In the genomic region with DNA sequence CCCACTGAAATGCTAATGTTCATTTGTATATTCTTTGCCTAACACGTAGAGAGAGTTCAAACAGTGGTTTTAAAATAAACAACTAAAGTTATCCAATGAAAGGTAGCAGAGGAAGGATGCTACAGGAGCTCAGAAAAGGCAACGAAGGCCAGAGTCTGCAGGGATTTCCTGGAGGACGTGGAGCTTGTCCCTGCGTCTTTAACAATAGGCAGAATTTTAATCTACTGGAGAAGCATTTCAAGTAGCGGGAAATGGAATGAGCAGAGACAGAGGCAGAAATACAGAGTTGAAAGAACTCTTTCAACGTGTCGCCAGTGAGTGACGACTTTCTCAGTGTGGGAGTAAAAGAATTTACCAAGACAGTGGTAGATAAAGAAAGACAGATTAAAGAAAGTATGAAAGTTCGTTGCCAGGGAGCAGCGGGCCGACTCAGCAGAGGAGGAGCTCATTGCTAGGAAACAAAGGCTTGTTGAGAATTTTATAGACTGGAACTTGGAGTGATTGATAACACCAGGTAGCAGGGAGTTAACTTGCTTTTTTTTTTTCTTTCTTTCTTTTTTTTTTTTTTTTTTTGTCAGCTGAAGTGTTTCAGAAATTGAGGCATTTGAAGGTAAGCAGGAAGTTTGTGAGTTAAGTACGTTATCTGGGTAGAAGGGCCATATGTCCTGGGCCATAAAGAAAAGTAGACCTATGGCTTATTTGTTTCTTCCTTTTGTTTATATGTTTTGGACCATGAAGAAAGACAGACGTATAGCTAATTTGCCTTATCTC, we compare ENCODE assay signal across 1 cellular context.
TF ChIP-seq lines count a peak whose summit lies in the region.

No MANE protein-coding gene starts in this region.

TF ChIP-seq in GM23338, 12 proteins besides CTCF, POLR2A, EP300 and RAD21 (continued from another document):
- TF ChIP-seq, protein P1, sequence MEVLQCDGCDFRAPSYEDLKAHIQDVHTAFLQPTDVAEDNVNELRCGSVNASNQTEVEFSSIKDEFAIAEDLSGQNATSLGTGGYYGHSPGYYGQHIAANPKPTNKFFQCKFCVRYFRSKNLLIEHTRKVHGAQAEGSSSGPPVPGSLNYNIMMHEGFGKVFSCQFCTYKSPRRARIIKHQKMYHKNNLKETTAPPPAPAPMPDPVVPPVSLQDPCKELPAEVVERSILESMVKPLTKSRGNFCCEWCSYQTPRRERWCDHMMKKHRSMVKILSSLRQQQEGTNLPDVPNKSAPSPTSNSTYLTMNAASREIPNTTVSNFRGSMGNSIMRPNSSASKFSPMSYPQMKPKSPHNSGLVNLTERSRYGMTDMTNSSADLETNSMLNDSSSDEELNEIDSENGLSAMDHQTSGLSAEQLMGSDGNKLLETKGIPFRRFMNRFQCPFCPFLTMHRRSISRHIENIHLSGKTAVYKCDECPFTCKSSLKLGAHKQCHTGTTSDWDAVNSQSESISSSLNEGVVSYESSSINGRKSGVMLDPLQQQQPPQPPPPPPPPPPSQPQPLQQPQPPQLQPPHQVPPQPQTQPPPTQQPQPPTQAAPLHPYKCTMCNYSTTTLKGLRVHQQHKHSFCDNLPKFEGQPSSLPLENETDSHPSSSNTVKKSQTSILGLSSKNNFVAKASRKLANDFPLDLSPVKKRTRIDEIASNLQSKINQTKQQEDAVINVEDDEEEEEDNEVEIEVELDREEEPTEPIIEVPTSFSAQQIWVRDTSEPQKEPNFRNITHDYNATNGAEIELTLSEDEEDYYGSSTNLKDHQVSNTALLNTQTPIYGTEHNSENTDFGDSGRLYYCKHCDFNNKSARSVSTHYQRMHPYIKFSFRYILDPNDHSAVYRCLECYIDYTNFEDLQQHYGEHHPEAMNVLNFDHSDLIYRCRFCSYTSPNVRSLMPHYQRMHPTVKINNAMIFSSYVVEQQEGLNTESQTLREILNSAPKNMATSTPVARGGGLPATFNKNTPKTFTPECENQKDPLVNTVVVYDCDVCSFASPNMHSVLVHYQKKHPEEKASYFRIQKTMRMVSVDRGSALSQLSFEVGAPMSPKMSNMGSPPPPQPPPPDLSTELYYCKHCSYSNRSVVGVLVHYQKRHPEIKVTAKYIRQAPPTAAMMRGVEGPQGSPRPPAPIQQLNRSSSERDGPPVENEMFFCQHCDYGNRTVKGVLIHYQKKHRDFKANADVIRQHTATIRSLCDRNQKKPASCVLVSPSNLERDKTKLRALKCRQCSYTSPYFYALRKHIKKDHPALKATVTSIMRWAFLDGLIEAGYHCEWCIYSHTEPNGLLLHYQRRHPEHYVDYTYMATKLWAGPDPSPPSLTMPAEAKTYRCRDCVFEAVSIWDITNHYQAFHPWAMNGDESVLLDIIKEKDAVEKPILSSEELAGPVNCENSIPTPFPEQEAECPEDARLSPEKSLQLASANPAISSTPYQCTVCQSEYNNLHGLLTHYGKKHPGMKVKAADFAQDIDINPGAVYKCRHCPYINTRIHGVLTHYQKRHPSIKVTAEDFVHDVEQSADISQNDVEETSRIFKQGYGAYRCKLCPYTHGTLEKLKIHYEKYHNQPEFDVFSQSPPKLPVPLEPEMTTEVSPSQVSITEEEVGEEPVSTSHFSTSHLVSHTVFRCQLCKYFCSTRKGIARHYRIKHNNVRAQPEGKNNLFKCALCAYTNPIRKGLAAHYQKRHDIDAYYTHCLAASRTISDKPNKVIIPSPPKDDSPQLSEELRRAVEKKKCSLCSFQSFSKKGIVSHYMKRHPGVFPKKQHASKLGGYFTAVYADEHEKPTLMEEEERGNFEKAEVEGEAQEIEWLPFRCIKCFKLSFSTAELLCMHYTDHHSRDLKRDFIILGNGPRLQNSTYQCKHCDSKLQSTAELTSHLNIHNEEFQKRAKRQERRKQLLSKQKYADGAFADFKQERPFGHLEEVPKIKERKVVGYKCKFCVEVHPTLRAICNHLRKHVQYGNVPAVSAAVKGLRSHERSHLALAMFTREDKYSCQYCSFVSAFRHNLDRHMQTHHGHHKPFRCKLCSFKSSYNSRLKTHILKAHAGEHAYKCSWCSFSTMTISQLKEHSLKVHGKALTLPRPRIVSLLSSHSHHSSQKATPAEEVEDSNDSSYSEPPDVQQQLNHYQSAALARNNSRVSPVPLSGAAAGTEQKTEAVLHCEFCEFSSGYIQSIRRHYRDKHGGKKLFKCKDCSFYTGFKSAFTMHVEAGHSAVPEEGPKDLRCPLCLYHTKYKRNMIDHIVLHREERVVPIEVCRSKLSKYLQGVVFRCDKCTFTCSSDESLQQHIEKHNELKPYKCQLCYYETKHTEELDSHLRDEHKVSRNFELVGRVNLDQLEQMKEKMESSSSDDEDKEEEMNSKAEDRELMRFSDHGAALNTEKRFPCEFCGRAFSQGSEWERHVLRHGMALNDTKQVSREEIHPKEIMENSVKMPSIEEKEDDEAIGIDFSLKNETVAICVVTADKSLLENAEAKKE (CRISPR knock-in tag; IDR thresholded peaks at IDR 0.05): no peak
- TF ChIP-seq POLR2AphosphoS5 (IDR thresholded peaks at IDR 0.05; ENCODE audit: low read depth) (no peak), STAT1 (IDR thresholded peaks at IDR 0.05; ENCODE audit: unreplicated experiment) (no peak), ETS1 (IDR thresholded peaks at IDR 0.05) (no peak), JUNB (IDR thresholded peaks at IDR 0.05; ENCODE audit: unreplicated experiment) (no peak), ZNF114 (CRISPR knock-in tag; IDR thresholded peaks at IDR 0.05) (no peak), ZNF331 (CRISPR knock-in tag; IDR thresholded peaks at IDR 0.05; ENCODE audit: low read depth) (no peak)
